ENCODE assay signal across 15 cellular contexts in genomic region chr10:34743804-34744203, GRCh38.
DNase-seq lines count a peak whose midpoint lies in the region; TF ChIP-seq lines count a peak whose summit lies in the region.
"Had no signal": no experiment of that assay in that cellular context is flagged by ENCODE, and none has a peak within 500 bp of the region (broad histone marks: within the 10 kb centered on the region; RNA-seq: fewer than 3 reads in every experiment).

No MANE protein-coding gene starts in this region.

- in situ Hi-C loops in KBM-7 (cut with MboI; ENCODE audit: low pct_unique_long_range_greater_than_20kb, low sequenced_read_pairs) = no loop called here
- in situ Hi-C loops in G401 (cut with HindIII; ENCODE audit: low sequenced_read_pairs) = no loop called here

- DNase-seq in DMS 273 (lab: John Stamatoyannopoulos, UW; ENCODE audit: unreplicated experiment) (peak; percentile 47), DMS 273 treated with DMSO at 0.1 percent for 48 hours (lab: John Stamatoyannopoulos, UW) (no peak), fibroblast of the aortic adventitia (ENCODE audit: low read depth) (peak; percentile 65), myocyte (ENCODE audit: low read depth) (peak; percentile 79), KBM-7 (no peak), G401 (ENCODE audit: low spot score) (no peak), SK-N-DZ (ENCODE audit: low spot score) (no peak)
- DNase-seq in activated CD8-positive, alpha-beta memory T cell treated with anti-CD3 and anti-CD28 coated beads for 24 hours = no peak
- DNase-seq: activated gamma-delta T cell treated with Interleukin-2 at 50 U/mL for 16 hours; colonic mucosa; DND-41; naive thymus-derived CD4-positive, alpha-beta T cell; NCI-H2029 treated with DMSO at 0.1 percent for 48 hours; stimulated activated CD4-positive, alpha-beta T cell treated with anti-CD3 and anti-CD28 coated beads, Interleukin-4, amount 100 ng/mL, for 1 hour; WERI-Rb-1 had no signal

- H3K4me3 ChIP-seq in fibroblast of the aortic adventitia (ENCODE audit: low read depth, low read length) = no peak overlapping the region
- H3K4me3 ChIP-seq: colonic mucosa had no signal

- no peak for TF ChIP-seq CTCF in fibroblast of the aortic adventitia (IDR thresholded peaks at IDR 0.05; ENCODE audit: insufficient read depth, low read length)

Comparison
In these comparisons a context has a peak if more than half of its experiments do, and no peak if none do; other contexts are left out.
1. DNase-seq: peak in DMS 273 (single experiment), fibroblast of the aortic adventitia (single experiment) and myocyte (single experiment); none in DMS 273 treated with DMSO at 0.1 percent for 48 hours (single experiment), KBM-7 (single experiment), activated CD8-positive, alpha-beta memory T cell treated with anti-CD3 and anti-CD28 coated beads for 24 hours (single experiment), G401 (single experiment) and SK-N-DZ (single experiment).